18 cellular contexts compared by ENCODE assay signal in the genomic region with DNA sequence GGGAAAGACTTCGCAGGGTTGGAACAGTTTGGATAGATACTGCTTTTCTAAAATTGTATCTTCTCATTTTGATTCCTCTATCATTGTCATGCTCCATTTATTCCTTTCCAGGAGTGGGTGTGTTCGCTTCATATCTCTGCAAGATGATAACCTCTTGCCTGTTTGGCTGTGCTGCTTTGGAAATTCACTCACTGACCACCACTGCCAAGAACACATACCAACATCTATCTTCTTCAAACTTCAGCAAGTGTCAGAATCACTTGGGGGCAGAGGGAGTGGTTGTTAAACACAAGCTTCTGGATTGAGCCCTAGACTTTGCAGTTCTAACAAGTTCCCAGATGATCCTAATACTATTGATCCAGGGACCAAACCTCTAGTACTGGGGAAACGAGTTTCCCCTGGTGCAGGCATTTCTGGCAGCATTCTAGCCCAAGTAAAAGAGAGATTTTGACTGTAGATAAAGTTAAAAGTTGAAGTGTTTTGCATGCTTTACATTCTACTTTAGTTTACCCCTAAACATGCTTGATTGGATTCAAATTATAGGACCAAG. TPM values are rescaled to one million over a fixed set of nuclear protein-coding genes. Genes with fewer than 3 reads are reported as not detected.
DNase-seq lines count a peak whose midpoint lies in the region; ATAC-seq and TF ChIP-seq lines count a peak whose summit lies in the region.
"Had no signal": no experiment of that assay in that cellular context is flagged by ENCODE, and none has a peak within 500 bp of the region (broad histone marks: within the 10 kb centered on the region; RNA-seq: fewer than 3 reads in every experiment).

No MANE protein-coding gene starts in this region.

- no peak overlapping the region for H3K4me2 ChIP-seq in mammary epithelial cell (ENCODE audit: insufficient read depth, low read depth, low read length)

- no peak for TF ChIP-seq CTCF in breast epithelium (IDR thresholded peaks at IDR 0.05)
- TF ChIP-seq CTCF in mammary epithelial cell (conservative IDR thresholded peaks at IDR 0.05 in 1 of 2, IDR thresholded peaks at IDR 0.05 in 1 of 2; ENCODE audit: extremely low read depth in 1 of 2, insufficient read depth in 1 of 2, low read depth in 1 of 2, low read length in 2 of 2), result no peak
- no peak for TF ChIP-seq CTCF in heart left ventricle (IDR thresholded peaks at IDR 0.05)
- TF ChIP-seq CTCF in neural crest cell (conservative IDR thresholded peaks at IDR 0.05), result no peak

- H3K79me2 ChIP-seq in mammary epithelial cell (ENCODE audit: insufficient read depth, low read length), result no peaks in the 10 kb centered on the region

- CTCF ChIA-PET in mammary epithelial cell (lab: Charles Lee; ENCODE audit: low non-redundant PET), result no interaction called here

- dilution Hi-C loops in mammary epithelial cell (cut with HindIII; ENCODE audit: low sequenced_read_pairs), result no loop called here

- H3K36me3 ChIP-seq in breast epithelium (no peaks in the 10 kb centered on the region), mammary epithelial cell (ENCODE audit: insufficient read depth, low read length) (no peaks in the 10 kb centered on the region), heart left ventricle (no peaks in the 10 kb centered on the region)

- no peak overlapping the region for H3K9ac ChIP-seq in mammary epithelial cell (ENCODE audit: insufficient read depth, low read length)

- no TSS peak for BruUV-seq in mammary epithelial cell (replicated peaks; lab: Mats Ljungman, UMichigan)

- H3K4me3 ChIP-seq in breast epithelium (no peak overlapping the region), mammary epithelial cell (replicated peaks in 1 of 3; ENCODE audit: insufficient read depth in 1 of 3, low read depth in 2 of 3, low read length in 3 of 3) (no peak overlapping the region), heart left ventricle (no peak overlapping the region)

- H3K4me1 ChIP-seq in breast epithelium (no peaks in the 10 kb centered on the region), mammary epithelial cell (ENCODE audit: insufficient read depth, low read length) (peaks cover 4% of the 10 kb centered on the region), heart left ventricle (peaks cover 0 to 45% (median 27%) of the 10 kb centered on the region in 12 donors)

- TF ChIP-seq POLR2A in breast epithelium (IDR thresholded peaks at IDR 0.05), result no peak
- TF ChIP-seq POLR2A in heart left ventricle (IDR thresholded peaks at IDR 0.05), result no peak
- no peak for TF ChIP-seq POLR2A in erythroblast (IDR thresholded peaks at IDR 0.05; ENCODE audit: low read length)

- peaks cover 12% of the 10 kb centered on the region for H3K9me3 Mint-ChIP-seq in neural crest cell
- H3K9me3 Mint-ChIP-seq in naive thymus-derived CD8-positive, alpha-beta T cell, result peaks cover 0 to 18% (median 9%) of the 10 kb centered on the region in 9 donors
- H3K9me3 Mint-ChIP-seq: central memory CD8-positive, alpha-beta T cell had no signal

- peaks cover 24% of the 10 kb centered on the region for H3K4me1 Mint-ChIP-seq in neural crest cell
- no peaks in the 10 kb centered on the region for H3K4me1 Mint-ChIP-seq in naive thymus-derived CD8-positive, alpha-beta T cell
- H3K4me1 Mint-ChIP-seq: central memory CD8-positive, alpha-beta T cell had no signal

- POLR2A ChIA-PET in naive thymus-derived CD8-positive, alpha-beta T cell (lab: Charles Lee), result no interaction called here

- ATAC-seq in heart left ventricle, result peak; percentile 63 to 70 (median 68)
- ATAC-seq in GM21447 (IDR thresholded peaks at IDR 0.05; ENCODE audit: unreplicated experiment), result no peak
- no peak for ATAC-seq in naive thymus-derived CD8-positive, alpha-beta T cell
- ATAC-seq: PC-3 had no signal

- H3K9me3 ChIP-seq in breast epithelium (no peaks in the 10 kb centered on the region), mammary epithelial cell (replicated peaks; ENCODE audit: insufficient read depth, low read length) (no peaks in the 10 kb centered on the region), heart left ventricle (peaks cover 0 to 7% (median 0%) of the 10 kb centered on the region in 12 donors)

- H4K20me1 ChIP-seq in mammary epithelial cell (ENCODE audit: insufficient read depth, low read length), result no peaks in the 10 kb centered on the region

- in situ Hi-C loops in mammary epithelial cell (cut with MboI; ENCODE audit: low sequenced_read_pairs in 2 of 2), result no loop called here

- H3K27me3 ChIP-seq in breast epithelium (no peaks in the 10 kb centered on the region), mammary epithelial cell (ENCODE audit: insufficient read depth, low read length) (no peaks in the 10 kb centered on the region), heart left ventricle (no peaks in the 10 kb centered on the region)

- peaks cover 16% of the 10 kb centered on the region for H3K36me3 Mint-ChIP-seq in neural crest cell (ENCODE audit: low read depth)
- peaks cover 0 to 20% (median 13%) of the 10 kb centered on the region in 3 donors for H3K36me3 Mint-ChIP-seq in naive thymus-derived CD8-positive, alpha-beta T cell

- H3K4me3 Mint-ChIP-seq in neural crest cell, result peak overlapping the region; percentile 44
- H3K4me3 Mint-ChIP-seq in naive thymus-derived CD8-positive, alpha-beta T cell, result no peak overlapping the region
- H3K4me3 Mint-ChIP-seq: central memory CD8-positive, alpha-beta T cell had no signal

- H2AFZ ChIP-seq in mammary epithelial cell (ENCODE audit: low read depth, low read length), result no peak overlapping the region

- intact Hi-C loops in breast epithelium (cut with DNase I; ENCODE audit: low total_unique reads), result no loop called here
- intact Hi-C loops in mammary epithelial cell (cut with micrococcal nuclease), result no loop called here
- intact Hi-C loops in heart left ventricle (cut with DNase I), result loop anchor here in 2 of 10 donors (5.0 kb wide), 2 partner anchors 38 to 48 kb away; no protein-coding TSS in a partner anchor

- H3K27me3 Mint-ChIP-seq in neural crest cell (ENCODE audit: low read depth), result no peaks in the 10 kb centered on the region
- peaks cover 6 to 47% (median 21%) of the 10 kb centered on the region in 5 donors for H3K27me3 Mint-ChIP-seq in naive thymus-derived CD8-positive, alpha-beta T cell

- H3K27ac ChIP-seq in breast epithelium (peak overlapping the region; percentile 45 to 64), mammary epithelial cell (ENCODE audit: insufficient read depth, low read depth, low read length) (no peak overlapping the region), heart left ventricle (peak overlapping the region; percentile 10 to 95 (median 76))
- H3K27ac ChIP-seq: 22Rv1, VCaP had no signal

- 63% methylated on average over 3 of the region's 3 CpGs for WGBS in mammary epithelial cell (ENCODE audit: low coverage, missing lambda C conversion rate)
- 36 to 46% (median 45%) methylated on average over 3 of the region's 3 CpGs for WGBS in heart left ventricle, 4 donors

- DNase-seq in breast epithelium (ENCODE audit: low spot score in 2 of 2) (no peak), mammary epithelial cell (no peak), heart left ventricle (peak in 1 of 5 donors; percentile 23), neural crest cell (ENCODE audit: low read depth, low spot score) (no peak), erythroblast (lab: John Stamatoyannopoulos, UW) (no peak), HPDE6-E6E7 (ENCODE audit: extremely low spot score) (no peak)
- no peak for DNase-seq in naive thymus-derived CD8-positive, alpha-beta T cell
- DNase-seq: activated naive CD4-positive, alpha-beta T cell treated with Interleukin-2 at 50 U/mL for 16 hours; DMS153; glutamatergic neuron; MM.1S; NCI-H2029; NCI-H69; PC-3 had no signal

- H3K27ac Mint-ChIP-seq in neural crest cell (ENCODE audit: unreplicated experiment), result peak overlapping the region; percentile 72
- no peak overlapping the region for H3K27ac Mint-ChIP-seq in naive thymus-derived CD8-positive, alpha-beta T cell

RNA-seq across cellular contexts. Expression of a gene that starts 11.5 kb away (rescaled TPM):
- 10 to 100 TPM; 18.2 to 88.5 (median 87.1) TPM for total RNA-seq in breast epithelium
- 100 to 1,000 TPM; 299 to 771 TPM for total RNA-seq in mammary epithelial cell
- 326 TPM for polyA plus RNA-seq in mammary epithelial cell
- 122 TPM for polyA minus RNA-seq in mammary epithelial cell
- 100 to 1,000 TPM; 405 to 851 (median 724) TPM for total RNA-seq in heart left ventricle
- 100 to 1,000 TPM; 117 to 396 TPM for polyA plus RNA-seq in heart left ventricle
- 17.6 and 21.0 TPM in 2 replicates for total RNA-seq in neural crest cell
- 10 to 100 TPM in 1 of 2 experiments, 1 to 10 TPM in 1; 8.6 to 10.3 TPM for total RNA-seq in naive thymus-derived CD8-positive, alpha-beta T cell
- polyA plus RNA-seq in naive thymus-derived CD8-positive, alpha-beta T cell, result 10 to 100 TPM in 1 of 3 donors, 1 to 10 TPM in 2; 2.3 to 10.8 (median 8.4) TPM

Comparison
In these comparisons a context has a peak if more than half of its experiments do, and no peak if none do; other contexts are left out.
1. ATAC-seq: peak in heart left ventricle (4 of 4); none in GM21447 (single experiment) and naive thymus-derived CD8-positive, alpha-beta T cell (0 of 2).